Comparison of ENCODE assay signal across 1 cellular context in genomic region chr2:69831354-69831905, GRCh38.
TF ChIP-seq lines count a peak whose summit lies in the region.

No MANE protein-coding gene starts in this region.

TF ChIP-seq in GM12878, 131 proteins besides CTCF, POLR2A, EP300 and RAD21:
- no peak for TF ChIP-seq CEBPZ (IDR thresholded peaks at IDR 0.05; ENCODE audit: low read depth, low read length)
- no peak for TF ChIP-seq HDAC2 (IDR thresholded peaks at IDR 0.05)
- no peak for TF ChIP-seq ZNF217 (IDR thresholded peaks at IDR 0.05)
- TF ChIP-seq FOXK2 (IDR thresholded peaks at IDR 0.05) = no peak
- no peak for TF ChIP-seq SMARCA5 (IDR thresholded peaks at IDR 0.05)
- no peak for TF ChIP-seq MTA2 (IDR thresholded peaks at IDR 0.05; ENCODE audit: low read depth)
- no peak for TF ChIP-seq NFXL1 (IDR thresholded peaks at IDR 0.05; ENCODE audit: borderline replicate concordance)
- no peak for TF ChIP-seq BCL11A (IDR thresholded peaks at IDR 0.05; ENCODE audit: low read depth, low read length)
- TF ChIP-seq SPI1 (IDR thresholded peaks at IDR 0.05; ENCODE audit: borderline replicate concordance, insufficient read depth, low read depth, low read length) = no peak
- TF ChIP-seq BCLAF1 (IDR thresholded peaks at IDR 0.05) = no peak
- no peak for TF ChIP-seq HDAC6 (IDR thresholded peaks at IDR 0.05; ENCODE audit: unreplicated experiment)
- TF ChIP-seq SUPT20H (IDR thresholded peaks at IDR 0.05; ENCODE audit: borderline replicate concordance, control insufficient read depth, low read depth, low read length) = no peak
- TF ChIP-seq SRF (IDR thresholded peaks at IDR 0.05; ENCODE audit: low read depth in 2 of 2, low read length in 2 of 2) = no peak
- no peak for TF ChIP-seq PRDM15 (CRISPR knock-in tag; IDR thresholded peaks at IDR 0.05)
- no peak for TF ChIP-seq ZSCAN29 (IDR thresholded peaks at IDR 0.05)
- no peak for TF ChIP-seq WRNIP1 (IDR thresholded peaks at IDR 0.05; ENCODE audit: borderline replicate concordance, low read depth, low read length)
- no peak for TF ChIP-seq ZZZ3 (IDR thresholded peaks at IDR 0.05; ENCODE audit: control insufficient read depth, insufficient read length, low read depth)
